ENCODE assay signal across 1 cellular context in genomic region chr2:234998404-234999211, GRCh38.
A peak's percentile ranks its signal among the peaks of the same experiment; 100 is the strongest.
TF ChIP-seq lines count a peak whose summit lies in the region.

No MANE protein-coding gene starts in this region.

TF ChIP-seq in HepG2, 621 proteins besides CTCF, POLR2A, EP300 and RAD21 (continued from another document and continues in another):
- no peak for TF ChIP-seq GMEB2 (CRISPR knock-in tag; IDR thresholded peaks at IDR 0.05; ENCODE audit: low read depth)
- TF ChIP-seq SIX4 (CRISPR knock-in tag; IDR thresholded peaks at IDR 0.05), result no peak
- no peak for TF ChIP-seq SMAD9 (CRISPR knock-in tag; IDR thresholded peaks at IDR 0.05)
- TF ChIP-seq ZNF264 (CRISPR knock-in tag; IDR thresholded peaks at IDR 0.05), result no peak
- no peak for TF ChIP-seq USF2 (IDR thresholded peaks at IDR 0.05; ENCODE audit: low read depth, low read length)
- TF ChIP-seq USF2 (CRISPR knock-in tag; IDR thresholded peaks at IDR 0.05; ENCODE audit: borderline replicate concordance), result no peak
- TF ChIP-seq KLF11 (CRISPR knock-in tag; IDR thresholded peaks at IDR 0.05), result no peak
- TF ChIP-seq JUNB (CRISPR knock-in tag; IDR thresholded peaks at IDR 0.05; ENCODE audit: borderline replicate concordance), result no peak
- TF ChIP-seq ZBTB43 (CRISPR knock-in tag; conservative IDR thresholded peaks at IDR 0.05), result no peak
- TF ChIP-seq FOXM1 (CRISPR knock-in tag; IDR thresholded peaks at IDR 0.05), result no peak
- TF ChIP-seq UBTF (CRISPR knock-in tag; IDR thresholded peaks at IDR 0.05), result peak; percentile 48; the same call in 1 of the 2 replicates
- TF ChIP-seq ZBTB4 (CRISPR knock-in tag; IDR thresholded peaks at IDR 0.05; ENCODE audit: borderline replicate concordance), result peak; percentile 91; the same call in 1 of the 2 replicates
- TF ChIP-seq GTF2F1 (IDR thresholded peaks at IDR 0.05; ENCODE audit: low read length), result no peak
- TF ChIP-seq ZC3H4 (CRISPR knock-in tag; IDR thresholded peaks at IDR 0.05; ENCODE audit: borderline replicate concordance), result no peak
- TF ChIP-seq RBM22 (optimal IDR thresholded peaks at IDR 0.05; ENCODE audit: low read length), result peak; percentile 76
- TF ChIP-seq RORA (CRISPR knock-in tag; IDR thresholded peaks at IDR 0.05), result no peak
- no peak for TF ChIP-seq ZZZ3 (CRISPR knock-in tag; IDR thresholded peaks at IDR 0.05; ENCODE audit: borderline replicate concordance)
- TF ChIP-seq PRMT3 (CRISPR knock-in tag; IDR thresholded peaks at IDR 0.05; ENCODE audit: borderline replicate concordance, low read depth), result no peak; the same call in 1 of the 2 replicates
- TF ChIP-seq HNRNPK (IDR thresholded peaks at IDR 0.05; ENCODE audit: low read depth, low read length, poor library complexity, severe bottlenecking), result no peak
- 0 out of 2 replicates have a peak, but pooled peaks have one; percentile 16 for TF ChIP-seq FOXK2 (IDR thresholded peaks at IDR 0.05)
- TF ChIP-seq NFIB (CRISPR knock-in tag; IDR thresholded peaks at IDR 0.05; ENCODE audit: borderline replicate concordance), result no peak
- TF ChIP-seq ZNF598 (CRISPR knock-in tag; IDR thresholded peaks at IDR 0.05; ENCODE audit: borderline replicate concordance), result no peak
- TF ChIP-seq CSRNP1 (CRISPR knock-in tag; IDR thresholded peaks at IDR 0.05), result no peak
- TF ChIP-seq SP1 (IDR thresholded peaks at IDR 0.05), result no peak
- TF ChIP-seq SP1 (CRISPR knock-in tag; IDR thresholded peaks at IDR 0.05), result no peak
- no peak for TF ChIP-seq ZNF256 (CRISPR knock-in tag; conservative IDR thresholded peaks at IDR 0.05)
- TF ChIP-seq MED8 (CRISPR knock-in tag; IDR thresholded peaks at IDR 0.05; ENCODE audit: insufficient replicate concordance), result no peak
- TF ChIP-seq ZNF550 (CRISPR knock-in tag; IDR thresholded peaks at IDR 0.05; ENCODE audit: borderline replicate concordance), result no peak
- 0 out of 2 replicates have a peak, but pooled peaks have one; percentile 64 for TF ChIP-seq MZF1 (CRISPR knock-in tag; IDR thresholded peaks at IDR 0.05; ENCODE audit: borderline replicate concordance)
- TF ChIP-seq ZNF562 (CRISPR knock-in tag; IDR thresholded peaks at IDR 0.05; ENCODE audit: borderline replicate concordance), result no peak
- peak; percentile 46; the same call in 1 of the 2 replicates for TF ChIP-seq DMAP1 (CRISPR knock-in tag; IDR thresholded peaks at IDR 0.05)
- no peak for TF ChIP-seq FOXJ3 (CRISPR knock-in tag; IDR thresholded peaks at IDR 0.05; ENCODE audit: borderline replicate concordance)
- TF ChIP-seq ZNF44 (CRISPR knock-in tag; IDR thresholded peaks at IDR 0.05), result no peak
- 0 out of 2 replicates have a peak, but pooled peaks have one; percentile 9 for TF ChIP-seq TFE3 (CRISPR knock-in tag; IDR thresholded peaks at IDR 0.05)
- no peak for TF ChIP-seq PCBP2 (optimal IDR thresholded peaks at IDR 0.05; ENCODE audit: low read depth, low read length, poor library complexity, severe bottlenecking)
- no peak for TF ChIP-seq RBFOX2 (IDR thresholded peaks at IDR 0.05; ENCODE audit: low read depth, low read length)
- TF ChIP-seq ZNF3 (CRISPR knock-in tag; IDR thresholded peaks at IDR 0.05), result no peak
- TF ChIP-seq ZBTB7B (CRISPR knock-in tag; IDR thresholded peaks at IDR 0.05), result peak; percentile 76
- TF ChIP-seq YEATS2 (CRISPR knock-in tag; IDR thresholded peaks at IDR 0.05; ENCODE audit: borderline replicate concordance), result no peak; the same call in 1 of the 2 replicates
- TF ChIP-seq SETDB1 (CRISPR knock-in tag; IDR thresholded peaks at IDR 0.05; ENCODE audit: borderline replicate concordance), result no peak
- TF ChIP-seq GPBP1L1 (CRISPR knock-in tag; IDR thresholded peaks at IDR 0.05), result no peak
- TF ChIP-seq SIN3A (IDR thresholded peaks at IDR 0.05; ENCODE audit: borderline replicate concordance, low read depth, low read length), result no peak
- no peak for TF ChIP-seq TCF12 (IDR thresholded peaks at IDR 0.05)
- TF ChIP-seq TCF12 (CRISPR knock-in tag; IDR thresholded peaks at IDR 0.05), result 0 out of 2 replicates have a peak, but pooled peaks have one; percentile 85
- TF ChIP-seq ZNF792 (CRISPR knock-in tag; IDR thresholded peaks at IDR 0.05), result 0 out of 2 replicates have a peak, but pooled peaks have one; percentile 54
- peak; percentile 27; the same call in 1 of the 2 replicates for TF ChIP-seq NCOA2 (CRISPR knock-in tag; IDR thresholded peaks at IDR 0.05)
- TF ChIP-seq ZNF20 (CRISPR knock-in tag; IDR thresholded peaks at IDR 0.05), result no peak
- TF ChIP-seq SOX13 (IDR thresholded peaks at IDR 0.05), result no peak
- peak in 1 of 2 experiments; percentile 72; a peak in 2 of 4 replicates for TF ChIP-seq SOX13 (CRISPR knock-in tag; conservative IDR thresholded peaks at IDR 0.05 in 1 of 2, IDR thresholded peaks at IDR 0.05 in 1 of 2)
- TF ChIP-seq HNF4A (CRISPR knock-in tag; IDR thresholded peaks at IDR 0.05), result peak; percentile 69
- TF ChIP-seq THAP11 (CRISPR knock-in tag; IDR thresholded peaks at IDR 0.05), result 0 out of 2 replicates have a peak, but pooled peaks have one; percentile 13
- no peak for TF ChIP-seq ARNTL (CRISPR knock-in tag; IDR thresholded peaks at IDR 0.05)
- TF ChIP-seq NONO (IDR thresholded peaks at IDR 0.05), result no peak
- peak; percentile 81; the same call in 1 of the 2 replicates for TF ChIP-seq NONO (CRISPR knock-in tag; conservative IDR thresholded peaks at IDR 0.05)
- no peak for TF ChIP-seq ATRX (CRISPR knock-in tag; IDR thresholded peaks at IDR 0.05; ENCODE audit: borderline replicate concordance)
- no peak for TF ChIP-seq TSC22D2 (CRISPR knock-in tag; IDR thresholded peaks at IDR 0.05; ENCODE audit: borderline replicate concordance)
- TF ChIP-seq BRD4 (CRISPR knock-in tag; IDR thresholded peaks at IDR 0.05), result no peak
- TF ChIP-seq FOXA3 (CRISPR knock-in tag; IDR thresholded peaks at IDR 0.05), result peak; percentile 63
- TF ChIP-seq ZNF563 (CRISPR knock-in tag; IDR thresholded peaks at IDR 0.05), result peak; percentile 37; the same call in 1 of the 2 replicates
- TF ChIP-seq ZNF431 (CRISPR knock-in tag; IDR thresholded peaks at IDR 0.05; ENCODE audit: borderline replicate concordance, low read depth), result no peak
- TF ChIP-seq HMGA1 (CRISPR knock-in tag; conservative IDR thresholded peaks at IDR 0.05), result no peak
- no peak for TF ChIP-seq ZKSCAN8 (CRISPR knock-in tag; IDR thresholded peaks at IDR 0.05; ENCODE audit: borderline replicate concordance)
- TF ChIP-seq ZNF766 (CRISPR knock-in tag; IDR thresholded peaks at IDR 0.05; ENCODE audit: borderline replicate concordance), result no peak
